In genomic region chr4:101326586-101326985, GRCh38 we compare ENCODE assay signal across 14 cellular contexts.
"Had no signal": no experiment of that assay in that cellular context is flagged by ENCODE, and none has a peak within 500 bp of the region (broad histone marks: within the 10 kb centered on the region; RNA-seq: fewer than 3 reads in every experiment).

No MANE protein-coding gene starts in this region.

- H3K27me3 ChIP-seq: gastrocnemius medialis, stomach had no signal

- H2AFZ ChIP-seq: parathyroid adenoma had no signal

- H3K36me3 ChIP-seq: gastrocnemius medialis, stomach had no signal

- DNase-seq: activated CD4-positive, alpha-beta memory T cell treated with anti-CD3 and anti-CD28 coated beads for 36 hours; activated CD8-positive, alpha-beta memory T cell treated with anti-CD3 and anti-CD28 coated beads, Interleukin-2, amount 50 U/mL, for 4 hours; activated gamma-delta T cell treated with Interleukin-2 at 50 U/mL for 16 hours; activated T-cell treated with anti-CD3 and anti-CD28 coated beads, Interleukin-2, amount 50 U/mL, for 72 hours; aorta; gastrocnemius medialis; kidney; left ventricle myocardium superior; stimulated activated CD4-positive, alpha-beta T cell treated with anti-CD3 and anti-CD28 coated beads, Interleukin-15, amount 100 ng/mL, for 24 hours; stimulated activated CD4-positive, alpha-beta T cell treated with anti-CD3 and anti-CD28 coated beads, Interleukin-4, amount 100 ng/mL, for 24 hours; stomach had no signal

- H3K9ac ChIP-seq: parathyroid adenoma had no signal

- H3K4me3 ChIP-seq: gastrocnemius medialis, stomach had no signal

- H3K4me1 ChIP-seq: parathyroid adenoma had no signal

- FAIRE-seq: bronchial epithelial cell, colon, kidney had no signal

- ATAC-seq: activated T-cell treated with anti-CD3 and anti-CD28 coated beads, Interleukin-2, amount 50 U/mL, for 72 hours; gastrocnemius medialis; left ventricle myocardium superior had no signal

- H3K9me3 ChIP-seq: gastrocnemius medialis, stomach had no signal

- H3K27ac ChIP-seq: gastrocnemius medialis, parathyroid adenoma, stomach had no signal
